8 cellular contexts compared by ENCODE assay signal in the genomic region with DNA sequence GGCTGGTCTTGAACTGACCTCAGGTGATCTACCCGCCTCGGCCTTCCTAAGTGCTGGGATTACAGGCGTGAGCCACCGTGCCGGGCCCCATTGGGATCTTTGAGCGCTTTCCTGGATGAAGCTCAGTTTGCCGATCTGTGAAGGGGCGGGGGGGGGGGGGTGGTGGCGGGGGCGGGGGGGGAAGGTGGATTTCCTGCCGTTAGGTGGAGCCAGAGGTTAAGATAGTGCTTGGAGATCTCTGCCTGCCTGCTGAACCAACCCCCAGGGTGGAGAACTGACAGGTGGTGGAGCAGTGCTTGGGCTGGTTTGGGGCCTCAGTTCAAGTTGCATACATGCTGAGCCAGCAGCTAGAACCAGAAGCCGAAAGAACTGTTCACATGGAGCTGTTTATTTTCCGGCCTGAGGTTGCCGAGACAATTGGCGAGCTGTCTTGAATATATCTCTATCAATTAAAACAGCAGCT. TPM values are rescaled to one million over a fixed set of nuclear protein-coding genes. Genes with fewer than 3 reads are reported as not detected.
A peak's percentile ranks its signal among the peaks of the same experiment; 100 is the strongest.
DNase-seq lines count a peak whose midpoint lies in the region; ATAC-seq lines count a peak whose summit lies in the region.

No MANE protein-coding gene starts in this region.

- 30 to 65% methylated on average over 3 to 5 of the region's 15 CpGs for WGBS in mesodermal cell (ENCODE audit: insufficient coverage in 2 of 2), 2 experiments

- peaks cover 28 to 40% (median 31%) of the 10 kb centered on the region in 10 experiments for H3K4me1 ChIP-seq in BLaER1 treated with 17β-estradiol and CSF1 and Interleukin-3, amounts not matched to agents 10 nM and 100 nM
- H3K4me1 ChIP-seq in mesodermal cell (ENCODE audit: control insufficient read depth, insufficient read depth, low read length, poor library complexity, severe bottlenecking): peaks cover 7% of the 10 kb centered on the region

- peaks cover 43 to 64% (median 59%) of the 10 kb centered on the region in 11 experiments for H3K27me3 ChIP-seq in BLaER1 treated with 17β-estradiol and CSF1 and Interleukin-3, amounts not matched to agents 10 nM and 100 nM

- no peaks in the 10 kb centered on the region for H3K36me3 ChIP-seq in BLaER1 treated with 17β-estradiol and CSF1 and Interleukin-3, amounts not matched to agents 10 nM and 100 nM
- no peaks in the 10 kb centered on the region for H3K36me3 ChIP-seq in mesodermal cell (ENCODE audit: control insufficient read depth, insufficient read depth, low read length)

- peaks cover 16% of the 10 kb centered on the region for H3K36me3 Mint-ChIP-seq in effector memory CD8-positive, alpha-beta T cell (ENCODE audit: insufficient read depth)

- H4K20me1 ChIP-seq in BLaER1 treated with 17β-estradiol and CSF1 and Interleukin-3, amounts not matched to agents 10 nM and 100 nM: peaks cover 0 to 6% (median 0%) of the 10 kb centered on the region in 11 experiments; a peak in 6 of 22 replicates

- H3K27ac Mint-ChIP-seq in effector memory CD8-positive, alpha-beta T cell: peak overlapping the region; percentile 60 to 65

- H3K9ac ChIP-seq in BLaER1 treated with 17β-estradiol and CSF1 and Interleukin-3, amounts not matched to agents 10 nM and 100 nM: no peak overlapping the region

- ATAC-seq in HG03095 (IDR thresholded peaks at IDR 0.05; ENCODE audit: unreplicated experiment) (peak; percentile 40), HG03571 (IDR thresholded peaks at IDR 0.05; ENCODE audit: unreplicated experiment) (no peak)
- ATAC-seq in effector memory CD8-positive, alpha-beta T cell (replicated peaks): peak; percentile 70

- peaks cover 10 to 11% of the 10 kb centered on the region in 2 donors for H3K27me3 Mint-ChIP-seq in effector memory CD8-positive, alpha-beta T cell

- H3K4me3 Mint-ChIP-seq in effector memory CD8-positive, alpha-beta T cell: peak overlapping the region; percentile 88 to 97

- peaks cover 23 to 24% of the 10 kb centered on the region in 2 donors for H3K4me1 Mint-ChIP-seq in effector memory CD8-positive, alpha-beta T cell (ENCODE audit: low read depth in 2 of 2)

- H3K4me3 ChIP-seq in BLaER1 treated with 17β-estradiol and CSF1 and Interleukin-3, amounts not matched to agents 10 nM and 100 nM: peak overlapping the region in 3 of 10 experiments; percentile 72 to 80 (median 72); a peak in 3 of 20 replicates
- H3K4me3 ChIP-seq in mesodermal cell (ENCODE audit: extremely low read depth, insufficient read depth, low read length, poor library complexity, severe bottlenecking): peak overlapping the region; percentile 48

- no peaks in the 10 kb centered on the region for H3K9me3 ChIP-seq in BLaER1 treated with 17β-estradiol and CSF1 and Interleukin-3, amounts not matched to agents 10 nM and 100 nM (replicated peaks in 1 of 11)
- no peaks in the 10 kb centered on the region for H3K9me3 ChIP-seq in mesodermal cell (ENCODE audit: control insufficient read depth, low read length)

- H3K27ac ChIP-seq in BLaER1 treated with 17β-estradiol and CSF1 and Interleukin-3, amounts not matched to agents 10 nM and 100 nM: no peak overlapping the region
- H3K27ac ChIP-seq in mesodermal cell (ENCODE audit: low read depth, low read length, severe bottlenecking): no peak overlapping the region

- H3K4me2 ChIP-seq in BLaER1 treated with 17β-estradiol and CSF1 and Interleukin-3, amounts not matched to agents 10 nM and 100 nM: peak overlapping the region; percentile 89 to 99 (median 96)

- no peaks in the 10 kb centered on the region for H3K9me3 Mint-ChIP-seq in effector memory CD8-positive, alpha-beta T cell

- DNase-seq in NCI-H774 (lab: John Stamatoyannopoulos, UW): peak; percentile 74
- peak in 2 of 3 experiments; percentile 27 to 32 for DNase-seq in activated CD8-positive, alpha-beta memory T cell treated with anti-CD3 and anti-CD28 coated beads for 48 hours (ENCODE audit: low read depth in 2 of 3, low spot score in 2 of 3)
- DNase-seq in effector memory CD8-positive, alpha-beta T cell: peak; percentile 43 to 63 (median 51)
- peak; percentile 28 to 60 for DNase-seq in stimulated activated CD8-positive, alpha-beta memory T cell treated with anti-CD3 and anti-CD28 coated beads, Interleukin-7, amount 100 ng/mL, for 48 hours (ENCODE audit: extremely low read depth in 1 of 2, low read depth in 1 of 2)

RNA-seq across cellular contexts. Expression of a gene that starts 1.7 kb away (rescaled TPM):
- 4.9 TPM for polyA plus RNA-seq in mesodermal cell (2013, experiment 1 of 2)
- 3.9 TPM for polyA plus RNA-seq in mesodermal cell (2013, experiment 2 of 2)

RNA-seq across cellular contexts. Expression of a gene that starts 17.9 kb away (rescaled TPM):
- polyA plus RNA-seq in mesodermal cell (2013, experiment 1 of 2): 7.4 TPM
- 6.4 TPM for polyA plus RNA-seq in mesodermal cell (2013, experiment 2 of 2)
